In the genomic region with DNA sequence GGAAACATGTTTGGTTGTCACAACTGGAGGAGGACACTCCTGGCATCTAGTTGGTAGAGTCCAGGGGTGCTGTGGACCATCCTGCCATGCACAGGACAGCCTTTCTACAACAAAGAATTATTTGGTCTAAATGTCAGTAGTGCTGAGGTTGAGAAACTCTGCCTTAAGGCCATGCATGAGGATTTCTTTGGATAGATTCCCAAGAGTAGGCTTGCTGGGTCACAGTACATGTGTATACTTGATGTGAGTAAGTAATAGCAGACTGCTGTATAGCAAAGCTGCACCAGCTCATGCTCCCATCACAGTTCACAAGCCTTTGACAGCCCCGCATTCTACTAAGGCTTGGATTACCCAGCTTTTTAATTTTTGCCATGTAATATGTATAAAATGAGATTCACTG, we compare ENCODE assay signal across 23 cellular contexts.
A peak's percentile ranks its signal among the peaks of the same experiment; 100 is the strongest.
DNase-seq lines count a peak whose midpoint lies in the region; ATAC-seq, FAIRE-seq and TF ChIP-seq lines count a peak whose summit lies in the region.
"Had no signal": no experiment of that assay in that cellular context is flagged by ENCODE, and none has a peak within 500 bp of the region (broad histone marks: within the 10 kb centered on the region; RNA-seq: fewer than 3 reads in every experiment).

No MANE protein-coding gene starts in this region.

- TF ChIP-seq RAD21 in neural cell (conservative IDR thresholded peaks at IDR 0.05) = no peak

- no peaks in the 10 kb centered on the region for H3F3A ChIP-seq in neural cell (ENCODE audit: insufficient read depth, low read length, poor library complexity, severe bottlenecking)

- peak overlapping the region; percentile 59 for H3K27ac ChIP-seq in neural cell (ENCODE audit: low read length)
- H3K27ac ChIP-seq: A549, HL-60, RWPE1 had no signal

- H3K27me3 ChIP-seq in bronchial epithelial cell (ENCODE audit: control insufficient read depth, insufficient read depth, low read length) (no peaks in the 10 kb centered on the region), neural cell (ENCODE audit: insufficient read depth, low read depth, low read length) (no peaks in the 10 kb centered on the region)
- H3K27me3 ChIP-seq: BE2C had no signal

- H3K9me3 ChIP-seq in neural cell (ENCODE audit: low read length) = no peaks in the 10 kb centered on the region
- H3K9me3 ChIP-seq: A549, BE2C had no signal

- H3K9me2 ChIP-seq in neural cell (ENCODE audit: insufficient read depth, low read length) = no peaks in the 10 kb centered on the region

- TF ChIP-seq EP300 in neural cell (conservative IDR thresholded peaks at IDR 0.05; ENCODE audit: poor library complexity, severe bottlenecking) = no peak

- no peak overlapping the region for H3K4me2 ChIP-seq in neural cell (ENCODE audit: low read length)
- H3K4me2 ChIP-seq: A549 had no signal

- no peak for FAIRE-seq in bronchial epithelial cell (lab: Jason Lieb, UNC)
- FAIRE-seq in D721Med (lab: Jason Lieb, UNC) = no peak
- FAIRE-seq: A549, G401.6, GM12878 had no signal

- H3K4me3 ChIP-seq in bronchial epithelial cell (ENCODE audit: low read depth, low read length) (no peak overlapping the region), neural cell (ENCODE audit: low read length) (no peak overlapping the region)
- H3K4me3 ChIP-seq: A549, GM12878 had no signal

- H3K36me3 ChIP-seq in bronchial epithelial cell (ENCODE audit: control insufficient read depth, insufficient read depth, low read length) (no peaks in the 10 kb centered on the region), neural cell (ENCODE audit: insufficient read depth, low read length) (no peaks in the 10 kb centered on the region)
- H3K36me3 ChIP-seq: BE2C had no signal

- H4K20me1 ChIP-seq in neural cell (ENCODE audit: insufficient read depth) = no peaks in the 10 kb centered on the region

- H3K9ac ChIP-seq in neural cell (ENCODE audit: low read length) = peak overlapping the region; percentile 3

- H2AFZ ChIP-seq in neural cell (ENCODE audit: low read depth, low read length) = no peak overlapping the region

- ATAC-seq in GM19351 (IDR thresholded peaks at IDR 0.05; ENCODE audit: unreplicated experiment) = no peak
- ATAC-seq: A549, GM12878, HCT116 had no signal

- no peak for TF ChIP-seq CTCF in bronchial epithelial cell (IDR thresholded peaks at IDR 0.05; ENCODE audit: insufficient read depth, low read length, severe bottlenecking)
- TF ChIP-seq CTCF in neural cell (IDR thresholded peaks at IDR 0.05; ENCODE audit: poor library complexity, severe bottlenecking) = no peak
- no peak for TF ChIP-seq CTCF in D721Med (IDR thresholded peaks at IDR 0.05; ENCODE audit: insufficient read depth, missing control alignments)

- no peaks in the 10 kb centered on the region for H3K79me2 ChIP-seq in neural cell (replicated peaks; ENCODE audit: insufficient read depth, low read length)

- DNase-seq in EL (peak; percentile 2), HCEC 1CT (peak; percentile 20), bronchial epithelial cell (ENCODE audit: low read depth) (peak; percentile 21), cerebellum (ENCODE audit: low spot score) (no peak), D721Med (ENCODE audit: insufficient read length, low spot score) (no peak)
- DNase-seq: BE2C; CD8-positive, alpha-beta memory T cell; DND-41; GOT3; NCI-H1105; NCI-H146; NCI-H1930; NCI-H2107; NCI-H510A; SHP77 had no signal

TF ChIP-seq in neural cell, 6 proteins besides CTCF, POLR2A, EP300 and RAD21:
- TF ChIP-seq MXI1 (conservative IDR thresholded peaks at IDR 0.05; ENCODE audit: poor library complexity, severe bottlenecking) = peak; percentile 3
- TF ChIP-seq SMC3 (conservative IDR thresholded peaks at IDR 0.05; ENCODE audit: poor library complexity) = no peak
- peak; percentile 30 for TF ChIP-seq POLR2AphosphoS5 (IDR thresholded peaks at IDR 0.05)

Comparison
In these comparisons a context has a peak if more than half of its experiments do, and no peak if none do; other contexts are left out.
1. DNase-seq: peak in EL (single experiment), HCEC 1CT (single experiment) and bronchial epithelial cell (single experiment); none in cerebellum (single experiment) and D721Med (single experiment).